ENCODE assay signal across 25 cellular contexts in genomic region chr1:110102081-110102480, GRCh38. TPM values are rescaled to one million over a fixed set of nuclear protein-coding genes. Genes with fewer than 3 reads are reported as not detected.
DNase-seq lines count a peak whose midpoint lies in the region; ATAC-seq and TF ChIP-seq lines count a peak whose summit lies in the region.
"Had no signal": no experiment of that assay in that cellular context is flagged by ENCODE, and none has a peak within 500 bp of the region (broad histone marks: within the 10 kb centered on the region; RNA-seq: fewer than 3 reads in every experiment).

No MANE protein-coding gene starts in this region.

- intact Hi-C loops in OCI-LY7 (cut with micrococcal nuclease; ENCODE audit: unreplicated experiment) (no loop called here), cardiac septum (cut with DNase I) (no loop called here), psoas muscle (cut with DNase I) (no loop called here)

- TF ChIP-seq CTCF in OCI-LY7 (conservative IDR thresholded peaks at IDR 0.05; ENCODE audit: low read length): no peak
- no peak for TF ChIP-seq CTCF in foreskin fibroblast (IDR thresholded peaks at IDR 0.05; ENCODE audit: low read depth, low read length)
- no peak for TF ChIP-seq CTCF in psoas muscle (IDR thresholded peaks at IDR 0.05)

- H3K9me3 ChIP-seq in OCI-LY7 (ENCODE audit: low read length): no peaks in the 10 kb centered on the region
- H3K9me3 ChIP-seq in psoas muscle: no peaks in the 10 kb centered on the region
- H3K9me3 ChIP-seq: HAP-1, testis had no signal

- POLR2A ChIA-PET in OCI-LY7 (lab: Charles Lee): interaction anchor here (1.1 kb wide), 2 partner anchors 14 to 68 kb away, joined by 3 read pairs; partner anchors contain the start of gene STRIP1

- peak overlapping the region; percentile 23 for H3K27ac ChIP-seq in OCI-LY7 (ENCODE audit: low read depth, low read length, poor library complexity, severe bottlenecking)
- H3K27ac ChIP-seq in psoas muscle: no peak overlapping the region
- H3K27ac ChIP-seq: testis had no signal

- ATAC-seq in GM18511 (IDR thresholded peaks at IDR 0.05; ENCODE audit: unreplicated experiment) (peak; percentile 68), HG02678 (IDR thresholded peaks at IDR 0.05; ENCODE audit: unreplicated experiment) (no peak), psoas muscle (no peak)
- ATAC-seq: naive thymus-derived CD4-positive, alpha-beta T cell had no signal

- BruUV-seq in OCI-LY7 (replicated peaks; lab: Mats Ljungman, UMichigan): no TSS peak

- no peaks in the 10 kb centered on the region for H3K36me3 ChIP-seq in OCI-LY7 (ENCODE audit: insufficient read depth, low read length)
- H3K36me3 ChIP-seq in psoas muscle (ENCODE audit: insufficient read depth in 1 of 2, low read depth in 1 of 2): no peaks in the 10 kb centered on the region
- H3K36me3 ChIP-seq: HAP-1 had no signal

- H2AFZ ChIP-seq in OCI-LY7 (ENCODE audit: low read length): peak overlapping the region; percentile 95

- peaks cover 0 to 3% (median 0%) of the 10 kb centered on the region in 3 donors for H3K27me3 ChIP-seq in psoas muscle (ENCODE audit: insufficient read depth in 3 of 3, low read length in 2 of 3)
- H3K27me3 ChIP-seq: testis had no signal

- H4K20me1 ChIP-seq in OCI-LY7 (ENCODE audit: insufficient read depth, low read length): no peaks in the 10 kb centered on the region

- H3K4me3 ChIP-seq in OCI-LY7 (ENCODE audit: low read depth, low read length, poor library complexity, severe bottlenecking) (peak overlapping the region; percentile 22), foreskin fibroblast (ENCODE audit: low read depth in 1 of 2, low read length in 2 of 2) (no peak overlapping the region), psoas muscle (no peak overlapping the region)
- H3K4me3 ChIP-seq: HAP-1, testis had no signal

- DNase-seq in AML-193 (lab: John Stamatoyannopoulos, UW) (peak; percentile 14 to 49), OCI-LY7 (ENCODE audit: low spot score) (peak; percentile 70), foreskin fibroblast (peak; percentile 41 to 47), cardiac septum (ENCODE audit: low spot score) (no peak), psoas muscle (no peak), SHP77 treated with DMSO at 0.1 percent for 48 hours (lab: John Stamatoyannopoulos, UW) (no peak)
- DNase-seq: ACHN; activated CD4-positive, alpha-beta T cell treated with anti-CD3 and anti-CD28 coated beads for 48 hours; activated naive CD8-positive, alpha-beta T cell treated with anti-CD3 and anti-CD28 coated beads for 36 hours; activated T-cell treated with anti-CD3 and anti-CD28 coated beads for 4 hours; Calu3; central memory CD4-positive, alpha-beta T cell; endodermal cell; foreskin melanocyte; KBM-7; naive thymus-derived CD4-positive, alpha-beta T cell; NCI-H1694; NCI-H524; retina; RPMI8226; stimulated activated CD4-positive, alpha-beta T cell treated with anti-CD3 and anti-CD28 coated beads, Interleukin-2, amount 100 ng/mL, for 24 hours; testis had no signal

- H3K4me1 ChIP-seq in OCI-LY7 (ENCODE audit: insufficient read depth, low read length, poor library complexity, severe bottlenecking) (peaks cover 18% of the 10 kb centered on the region), psoas muscle (no peaks in the 10 kb centered on the region)
- H3K4me1 ChIP-seq: HAP-1, testis had no signal

- CTCF ChIA-PET in OCI-LY7 (lab: Charles Lee; ENCODE audit: unreplicated experiment): interaction anchor here (1.3 to 2.9 kb wide), 3 partner anchors 11 to 14 kb away, joined by 7 to 14 read pairs (median 10); no protein-coding TSS in a partner anchor

- H3K79me2 ChIP-seq in OCI-LY7 (ENCODE audit: insufficient read depth, low read depth, low read length): no peaks in the 10 kb centered on the region

- no peaks in the 10 kb centered on the region for H3K9me2 ChIP-seq in OCI-LY7 (ENCODE audit: insufficient read depth, low read length)

- WGBS in psoas muscle, 3 donors: 43 to 54% (median 51%) methylated on average over 7 of the region's 7 CpGs

- peak overlapping the region; percentile 56 for H3K4me2 ChIP-seq in OCI-LY7 (ENCODE audit: low read length)

RNA-seq across cellular contexts. Expression of gene UBL4B, which starts 10.2 kb away (rescaled TPM):
- total RNA-seq in OCI-LY7 (2014; rRNA removed; shearing (Covaris generic)): 0.41 TPM in 1 of 2 replicates, not detected in the other
- total RNA-seq in OCI-LY7 (2022): not detected in 2 replicates
- not detected for total RNA-seq in cardiac septum
- total RNA-seq in psoas muscle: under 1 TPM in 1 of 4 donors, not detected in 3; 0.20 TPM
- under 1 TPM in 2 of 3 donors, not detected in 1; 0.06 to 0.19 TPM for polyA plus RNA-seq in psoas muscle
- total RNA-seq: activated naive CD8-positive, alpha-beta T cell treated with anti-CD3 and anti-CD28 coated beads for 36 hours; Calu3; endodermal cell; naive thymus-derived CD4-positive, alpha-beta T cell had no signal
- polyA plus RNA-seq: naive thymus-derived CD4-positive, alpha-beta T cell had no signal

RNA-seq across cellular contexts. Expression of gene ALX3, which starts 31.6 kb away (rescaled TPM):
- not detected in 2 replicates for total RNA-seq in OCI-LY7 (2014; rRNA removed; shearing (Covaris generic))
- not detected in 2 replicates for total RNA-seq in OCI-LY7 (2022)
- 0.22 TPM for total RNA-seq in cardiac septum
- total RNA-seq in psoas muscle: not detected
- polyA plus RNA-seq in psoas muscle: under 1 TPM; 0.04 to 0.11 (median 0.05) TPM
- total RNA-seq: activated naive CD8-positive, alpha-beta T cell treated with anti-CD3 and anti-CD28 coated beads for 36 hours; Calu3; endodermal cell; naive thymus-derived CD4-positive, alpha-beta T cell had no signal
- polyA plus RNA-seq: naive thymus-derived CD4-positive, alpha-beta T cell had no signal

RNA-seq across cellular contexts. Expression of gene SLC6A17, which starts 48.2 kb away (rescaled TPM):
- not detected in 2 replicates for total RNA-seq in OCI-LY7 (2014; rRNA removed; shearing (Covaris generic))
- total RNA-seq in OCI-LY7 (2022) (not detected in 2 replicates), cardiac septum (0.40 TPM), psoas muscle (under 1 TPM; 0.09 to 0.19 (median 0.15) TPM)
- polyA plus RNA-seq in psoas muscle: under 1 TPM; 0.03 to 0.10 (median 0.08) TPM
- total RNA-seq: naive thymus-derived CD4-positive, alpha-beta T cell had no signal
- polyA plus RNA-seq: naive thymus-derived CD4-positive, alpha-beta T cell had no signal

Comparison
In these comparisons a context has a peak if more than half of its experiments do, and no peak if none do; other contexts are left out.
1. DNase-seq: peak in AML-193 (2 of 2), OCI-LY7 (single experiment) and foreskin fibroblast (2 of 2); none in cardiac septum (single experiment), psoas muscle (0 of 2) and SHP77 treated with DMSO at 0.1 percent for 48 hours (single experiment).